Comparison of ENCODE assay signal across 2 cellular contexts in the genomic region with DNA sequence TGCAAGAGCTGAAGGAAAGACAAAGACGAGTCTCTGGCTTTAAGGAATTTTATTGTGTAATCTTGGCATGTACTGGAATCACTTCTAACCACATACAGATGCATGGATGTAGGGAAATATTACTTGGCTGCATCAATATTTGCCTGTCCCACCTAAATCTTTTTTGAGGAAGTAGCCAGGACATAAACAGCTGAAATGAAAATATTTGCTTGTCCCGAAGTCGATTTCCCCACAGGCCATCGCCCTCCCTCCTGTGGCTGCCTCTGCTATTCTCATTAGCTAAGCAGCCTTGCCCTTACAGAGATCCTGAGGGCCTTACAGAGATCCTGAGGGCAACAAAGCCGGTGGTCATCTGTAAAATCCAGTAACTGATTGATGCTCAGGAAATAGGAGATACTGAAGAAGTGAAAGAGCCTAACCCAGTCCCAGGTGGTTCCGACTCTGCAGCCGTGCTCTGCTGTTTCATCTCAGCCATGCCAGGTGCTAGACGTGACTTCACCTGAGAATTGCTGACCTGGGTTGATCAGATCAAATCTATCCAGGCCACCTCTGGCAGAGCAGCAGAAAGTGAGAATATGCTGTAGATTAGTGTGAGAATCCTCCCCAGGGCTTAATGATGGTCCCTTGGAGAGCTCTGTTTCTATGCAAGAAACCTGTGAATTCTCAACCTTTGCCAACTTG.
TF ChIP-seq lines count a peak whose summit lies in the region.

No MANE protein-coding gene starts in this region.

TF ChIP-seq in HEK293T, 16 proteins besides CTCF, POLR2A, EP300 and RAD21 (continued from another document):
- TF ChIP-seq, protein P1, sequence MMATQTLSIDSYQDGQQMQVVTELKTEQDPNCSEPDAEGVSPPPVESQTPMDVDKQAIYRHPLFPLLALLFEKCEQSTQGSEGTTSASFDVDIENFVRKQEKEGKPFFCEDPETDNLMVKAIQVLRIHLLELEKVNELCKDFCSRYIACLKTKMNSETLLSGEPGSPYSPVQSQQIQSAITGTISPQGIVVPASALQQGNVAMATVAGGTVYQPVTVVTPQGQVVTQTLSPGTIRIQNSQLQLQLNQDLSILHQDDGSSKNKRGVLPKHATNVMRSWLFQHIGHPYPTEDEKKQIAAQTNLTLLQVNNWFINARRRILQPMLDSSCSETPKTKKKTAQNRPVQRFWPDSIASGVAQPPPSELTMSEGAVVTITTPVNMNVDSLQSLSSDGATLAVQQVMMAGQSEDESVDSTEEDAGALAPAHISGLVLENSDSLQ (IDR thresholded peaks at IDR 0.05) = no peak
TF ChIP-seq in HEK293T: peak in this region for 0.

TF ChIP-seq in GM12878, 131 proteins besides CTCF, POLR2A, EP300 and RAD21 (continued from another document):
- TF ChIP-seq, protein P2, sequence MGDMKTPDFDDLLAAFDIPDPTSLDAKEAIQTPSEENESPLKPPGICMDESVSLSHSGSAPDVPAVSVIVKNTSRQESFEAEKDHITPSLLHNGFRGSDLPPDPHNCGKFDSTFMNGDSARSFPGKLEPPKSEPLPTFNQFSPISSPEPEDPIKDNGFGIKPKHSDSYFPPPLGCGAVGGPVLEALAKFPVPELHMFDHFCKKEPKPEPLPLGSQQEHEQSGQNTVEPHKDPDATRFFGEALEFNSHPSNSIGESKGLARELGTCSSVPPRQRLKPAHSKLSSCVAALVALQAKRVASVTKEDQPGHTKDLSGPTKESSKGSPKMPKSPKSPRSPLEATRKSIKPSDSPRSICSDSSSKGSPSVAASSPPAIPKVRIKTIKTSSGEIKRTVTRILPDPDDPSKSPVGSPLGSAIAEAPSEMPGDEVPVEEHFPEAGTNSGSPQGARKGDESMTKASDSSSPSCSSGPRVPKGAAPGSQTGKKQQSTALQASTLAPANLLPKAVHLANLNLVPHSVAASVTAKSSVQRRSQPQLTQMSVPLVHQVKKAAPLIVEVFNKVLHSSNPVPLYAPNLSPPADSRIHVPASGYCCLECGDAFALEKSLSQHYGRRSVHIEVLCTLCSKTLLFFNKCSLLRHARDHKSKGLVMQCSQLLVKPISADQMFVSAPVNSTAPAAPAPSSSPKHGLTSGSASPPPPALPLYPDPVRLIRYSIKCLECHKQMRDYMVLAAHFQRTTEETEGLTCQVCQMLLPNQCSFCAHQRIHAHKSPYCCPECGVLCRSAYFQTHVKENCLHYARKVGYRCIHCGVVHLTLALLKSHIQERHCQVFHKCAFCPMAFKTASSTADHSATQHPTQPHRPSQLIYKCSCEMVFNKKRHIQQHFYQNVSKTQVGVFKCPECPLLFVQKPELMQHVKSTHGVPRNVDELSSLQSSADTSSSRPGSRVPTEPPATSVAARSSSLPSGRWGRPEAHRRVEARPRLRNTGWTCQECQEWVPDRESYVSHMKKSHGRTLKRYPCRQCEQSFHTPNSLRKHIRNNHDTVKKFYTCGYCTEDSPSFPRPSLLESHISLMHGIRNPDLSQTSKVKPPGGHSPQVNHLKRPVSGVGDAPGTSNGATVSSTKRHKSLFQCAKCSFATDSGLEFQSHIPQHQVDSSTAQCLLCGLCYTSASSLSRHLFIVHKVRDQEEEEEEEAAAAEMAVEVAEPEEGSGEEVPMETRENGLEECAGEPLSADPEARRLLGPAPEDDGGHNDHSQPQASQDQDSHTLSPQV (IDR thresholded peaks at IDR 0.05) = no peak
TF ChIP-seq in GM12878: peak in this region for 0.
